In the genomic region with DNA sequence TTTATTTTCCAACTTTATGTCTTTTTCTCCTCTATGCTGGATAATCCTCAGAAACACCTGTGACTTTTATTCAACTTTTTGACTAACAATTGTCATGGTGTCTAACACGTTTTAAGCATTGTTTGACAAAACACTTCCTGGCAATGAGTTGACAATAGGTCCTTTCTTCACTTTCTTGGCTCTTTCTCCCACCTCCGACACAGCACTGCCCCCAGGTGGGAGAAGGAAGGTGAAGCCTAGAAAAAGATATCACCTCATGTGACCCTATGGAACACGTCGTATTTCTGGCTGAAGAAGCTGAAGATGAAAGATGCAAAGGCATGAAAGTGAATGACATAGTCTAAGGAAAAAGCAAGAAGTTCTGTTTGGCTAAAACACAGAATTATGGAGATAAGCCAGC, we compare ENCODE assay signal across 2 cellular contexts.
TF ChIP-seq lines count a peak whose summit lies in the region.

No MANE protein-coding gene starts in this region.

TF ChIP-seq in SK-N-SH, 30 proteins besides CTCF, POLR2A, EP300 and RAD21 (continued from another document):
- TF ChIP-seq, protein P1, sequence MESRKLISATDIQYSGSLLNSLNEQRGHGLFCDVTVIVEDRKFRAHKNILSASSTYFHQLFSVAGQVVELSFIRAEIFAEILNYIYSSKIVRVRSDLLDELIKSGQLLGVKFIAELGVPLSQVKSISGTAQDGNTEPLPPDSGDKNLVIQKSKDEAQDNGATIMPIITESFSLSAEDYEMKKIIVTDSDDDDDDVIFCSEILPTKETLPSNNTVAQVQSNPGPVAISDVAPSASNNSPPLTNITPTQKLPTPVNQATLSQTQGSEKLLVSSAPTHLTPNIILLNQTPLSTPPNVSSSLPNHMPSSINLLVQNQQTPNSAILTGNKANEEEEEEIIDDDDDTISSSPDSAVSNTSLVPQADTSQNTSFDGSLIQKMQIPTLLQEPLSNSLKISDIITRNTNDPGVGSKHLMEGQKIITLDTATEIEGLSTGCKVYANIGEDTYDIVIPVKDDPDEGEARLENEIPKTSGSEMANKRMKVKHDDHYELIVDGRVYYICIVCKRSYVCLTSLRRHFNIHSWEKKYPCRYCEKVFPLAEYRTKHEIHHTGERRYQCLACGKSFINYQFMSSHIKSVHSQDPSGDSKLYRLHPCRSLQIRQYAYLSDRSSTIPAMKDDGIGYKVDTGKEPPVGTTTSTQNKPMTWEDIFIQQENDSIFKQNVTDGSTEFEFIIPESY (IDR thresholded peaks at IDR 0.05; ENCODE audit: borderline replicate concordance, low read depth): no peak
- no peak for TF ChIP-seq RXRA (IDR thresholded peaks at IDR 0.05; ENCODE audit: borderline replicate concordance, low read depth)
- TF ChIP-seq, protein P2, sequence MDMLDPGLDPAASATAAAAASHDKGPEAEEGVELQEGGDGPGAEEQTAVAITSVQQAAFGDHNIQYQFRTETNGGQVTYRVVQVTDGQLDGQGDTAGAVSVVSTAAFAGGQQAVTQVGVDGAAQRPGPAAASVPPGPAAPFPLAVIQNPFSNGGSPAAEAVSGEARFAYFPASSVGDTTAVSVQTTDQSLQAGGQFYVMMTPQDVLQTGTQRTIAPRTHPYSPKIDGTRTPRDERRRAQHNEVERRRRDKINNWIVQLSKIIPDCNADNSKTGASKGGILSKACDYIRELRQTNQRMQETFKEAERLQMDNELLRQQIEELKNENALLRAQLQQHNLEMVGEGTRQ (IDR thresholded peaks at IDR 0.05; ENCODE audit: borderline replicate concordance, low read depth, low read length): no peak
- no peak for TF ChIP-seq EZH2phosphoT487 (IDR thresholded peaks at IDR 0.05; ENCODE audit: borderline replicate concordance, low read depth)
- no peak for TF ChIP-seq NFIC (IDR thresholded peaks at IDR 0.05; ENCODE audit: borderline replicate concordance)
- TF ChIP-seq MXI1 (IDR thresholded peaks at IDR 0.05; ENCODE audit: low read depth, low read length): no peak
- TF ChIP-seq, protein P3, sequence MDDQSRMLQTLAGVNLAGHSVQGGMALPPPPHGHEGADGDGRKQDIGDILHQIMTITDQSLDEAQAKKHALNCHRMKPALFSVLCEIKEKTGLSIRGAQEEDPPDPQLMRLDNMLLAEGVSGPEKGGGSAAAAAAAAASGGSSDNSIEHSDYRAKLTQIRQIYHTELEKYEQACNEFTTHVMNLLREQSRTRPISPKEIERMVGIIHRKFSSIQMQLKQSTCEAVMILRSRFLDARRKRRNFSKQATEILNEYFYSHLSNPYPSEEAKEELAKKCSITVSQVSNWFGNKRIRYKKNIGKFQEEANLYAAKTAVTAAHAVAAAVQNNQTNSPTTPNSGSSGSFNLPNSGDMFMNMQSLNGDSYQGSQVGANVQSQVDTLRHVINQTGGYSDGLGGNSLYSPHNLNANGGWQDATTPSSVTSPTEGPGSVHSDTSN (IDR thresholded peaks at IDR 0.05): no peak

TF ChIP-seq in SK-N-SH treated with all-trans-retinoic acid at 6 μM for 48 hours, 23 proteins besides CTCF, POLR2A, EP300 and RAD21 (continued from another document):
- TF ChIP-seq, protein P4, sequence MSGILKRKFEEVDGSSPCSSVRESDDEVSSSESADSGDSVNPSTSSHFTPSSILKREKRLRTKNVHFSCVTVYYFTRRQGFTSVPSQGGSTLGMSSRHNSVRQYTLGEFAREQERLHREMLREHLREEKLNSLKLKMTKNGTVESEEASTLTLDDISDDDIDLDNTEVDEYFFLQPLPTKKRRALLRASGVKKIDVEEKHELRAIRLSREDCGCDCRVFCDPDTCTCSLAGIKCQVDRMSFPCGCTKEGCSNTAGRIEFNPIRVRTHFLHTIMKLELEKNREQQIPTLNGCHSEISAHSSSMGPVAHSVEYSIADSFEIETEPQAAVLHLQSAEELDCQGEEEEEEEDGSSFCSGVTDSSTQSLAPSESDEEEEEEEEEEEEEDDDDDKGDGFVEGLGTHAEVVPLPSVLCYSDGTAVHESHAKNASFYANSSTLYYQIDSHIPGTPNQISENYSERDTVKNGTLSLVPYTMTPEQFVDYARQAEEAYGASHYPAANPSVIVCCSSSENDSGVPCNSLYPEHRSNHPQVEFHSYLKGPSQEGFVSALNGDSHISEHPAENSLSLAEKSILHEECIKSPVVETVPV (CRISPR knock-in tag; IDR thresholded peaks at IDR 0.05): no peak
- TF ChIP-seq, protein P5, sequence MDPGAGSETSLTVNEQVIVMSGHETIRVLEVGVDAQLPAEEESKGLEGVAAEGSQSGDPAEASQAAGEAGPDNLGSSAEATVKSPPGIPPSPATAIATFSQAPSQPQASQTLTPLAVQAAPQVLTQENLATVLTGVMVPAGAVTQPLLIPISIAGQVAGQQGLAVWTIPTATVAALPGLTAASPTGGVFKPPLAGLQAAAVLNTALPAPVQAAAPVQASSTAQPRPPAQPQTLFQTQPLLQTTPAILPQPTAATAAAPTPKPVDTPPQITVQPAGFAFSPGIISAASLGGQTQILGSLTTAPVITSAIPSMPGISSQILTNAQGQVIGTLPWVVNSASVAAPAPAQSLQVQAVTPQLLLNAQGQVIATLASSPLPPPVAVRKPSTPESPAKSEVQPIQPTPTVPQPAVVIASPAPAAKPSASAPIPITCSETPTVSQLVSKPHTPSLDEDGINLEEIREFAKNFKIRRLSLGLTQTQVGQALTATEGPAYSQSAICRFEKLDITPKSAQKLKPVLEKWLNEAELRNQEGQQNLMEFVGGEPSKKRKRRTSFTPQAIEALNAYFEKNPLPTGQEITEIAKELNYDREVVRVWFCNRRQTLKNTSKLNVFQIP (CRISPR knock-in tag; IDR thresholded peaks at IDR 0.05; ENCODE audit: borderline replicate concordance, low read depth): no peak
